Comparison of ENCODE assay signal across 11 cellular contexts in genomic region chr3:188584162-188584529, GRCh38.
A peak's percentile ranks its signal among the peaks of the same experiment; 100 is the strongest.
DNase-seq lines count a peak whose midpoint lies in the region; ATAC-seq and TF ChIP-seq lines count a peak whose summit lies in the region.
"Had no signal": no experiment of that assay in that cellular context is flagged by ENCODE, and none has a peak within 500 bp of the region (broad histone marks: within the 10 kb centered on the region; RNA-seq: fewer than 3 reads in every experiment).

No MANE protein-coding gene starts in this region.

- in situ Hi-C loops in astrocyte of the spinal cord (cut with HindIII; ENCODE audit: low sequenced_read_pairs), result no loop called here

- no peak overlapping the region for H3K27ac ChIP-seq in lung (ENCODE audit: low read depth in 1 of 2, low read length in 1 of 2)

- TF ChIP-seq CTCF in astrocyte of the spinal cord (IDR thresholded peaks at IDR 0.05; ENCODE audit: low read depth, low read length) (no peak), lung (IDR thresholded peaks at IDR 0.05; ENCODE audit: control extremely low read depth, extremely low read depth) (no peak)

- ATAC-seq in lung (ENCODE audit: insufficient read depth, low FRiP score) (peak; percentile 58), HG02981 (IDR thresholded peaks at IDR 0.05; ENCODE audit: unreplicated experiment) (no peak), GM21737 (IDR thresholded peaks at IDR 0.05; ENCODE audit: unreplicated experiment) (no peak), GM19324 (IDR thresholded peaks at IDR 0.05; ENCODE audit: low FRiP score, unreplicated experiment) (no peak)

- peaks cover 0 to 18% of the 10 kb centered on the region in 2 donors for H3K4me1 ChIP-seq in lung (ENCODE audit: control insufficient read depth in 2 of 2, insufficient read depth in 2 of 2, low read length in 2 of 2)

- 23 to 48% methylated on average over 4 of the region's 4 CpGs for WGBS in lung, 2 donors

- H3K9me3 ChIP-seq in lung (ENCODE audit: control insufficient read depth in 2 of 2, insufficient read depth in 1 of 2, low read length in 1 of 2), result no peaks in the 10 kb centered on the region

- H3K4me3 ChIP-seq in astrocyte of the spinal cord (ENCODE audit: low read depth, low read length) (no peak overlapping the region), lung (no peak overlapping the region)

- DNase-seq in stimulated activated CD4-positive, alpha-beta T cell treated with anti-CD3 and anti-CD28 coated beads, Interleukin-12 subunit alpha, Interleukin-12 subunit beta, amount 100 ng/mL, for 48 hours (ENCODE audit: low read depth in 2 of 3, low spot score in 1 of 3), result peak in 2 of 3 donors; percentile 7 to 27
- no peak for DNase-seq in stimulated activated CD4-positive, alpha-beta T cell treated with anti-CD3 and anti-CD28 coated beads, Interleukin-12 subunit alpha, Interleukin-12 subunit beta, amount 100 ng/mL, for 4 hours
- DNase-seq in astrocyte of the spinal cord (ENCODE audit: low read depth, low spot score) (peak; percentile 75), lung (ENCODE audit: low spot score) (no peak), NCI-H1436 (lab: John Stamatoyannopoulos, UW) (no peak)
- DNase-seq: activated CD8-positive, alpha-beta memory T cell treated with anti-CD3 and anti-CD28 coated beads, Interleukin-2, amount 50 U/mL, for 4 hours; DMS79 treated with DMSO at 0.1 percent for 48 hours; NCI-H1105 had no signal

- no peaks in the 10 kb centered on the region for H3K27me3 ChIP-seq in lung (ENCODE audit: control insufficient read depth, insufficient read depth)

- no peaks in the 10 kb centered on the region for H3K36me3 ChIP-seq in lung (ENCODE audit: control insufficient read depth in 2 of 2, insufficient read depth in 2 of 2, low read length in 2 of 2)

Comparison
In these comparisons a context has a peak if more than half of its experiments do, and no peak if none do; other contexts are left out.
1. DNase-seq: peak in stimulated activated CD4-positive, alpha-beta T cell treated with anti-CD3 and anti-CD28 coated beads, Interleukin-12 subunit alpha, Interleukin-12 subunit beta, amount 100 ng/mL, for 48 hours (2 of 3) and astrocyte of the spinal cord (single experiment); none in stimulated activated CD4-positive, alpha-beta T cell treated with anti-CD3 and anti-CD28 coated beads, Interleukin-12 subunit alpha, Interleukin-12 subunit beta, amount 100 ng/mL, for 4 hours (single experiment), lung (single experiment) and NCI-H1436 (single experiment).